In genomic region chr19:38224863-38225218, GRCh38 we compare ENCODE assay signal across 14 cellular contexts. TPM values are rescaled to one million over a fixed set of nuclear protein-coding genes. Genes with fewer than 3 reads are reported as not detected.
DNase-seq lines count a peak whose midpoint lies in the region; ATAC-seq and TF ChIP-seq lines count a peak whose summit lies in the region.
"Not testable (repeated sequence)": the region's sequence is repeated elsewhere in the genome, so short reads cannot be mapped to it uniquely, and the experiment has no call there.
"Had no signal": no experiment of that assay in that cellular context is flagged by ENCODE, and none has a peak within 500 bp of the region (broad histone marks: within the 10 kb centered on the region; RNA-seq: fewer than 3 reads in every experiment).

No MANE protein-coding gene starts in this region.

- H2AFZ ChIP-seq in KMS-11 (ENCODE audit: low read depth), result peak overlapping the region; percentile 49; the same call in 1 of the 2 replicates

- BruUV-seq in Panc1 (replicated peaks; lab: Mats Ljungman, UMichigan), result not testable (repeated sequence)

- TF ChIP-seq CTCF in CD4-positive, alpha-beta T cell (IDR thresholded peaks at IDR 0.05); Panc1 (IDR thresholded peaks at IDR 0.05): not testable (repeated sequence)
- peak; percentile 28; the same call in 1 of the 2 replicates for TF ChIP-seq CTCF in KMS-11 (conservative IDR thresholded peaks at IDR 0.05; ENCODE audit: low read depth, low read length)

- peaks cover 24% of the 10 kb centered on the region for H3K4me1 Mint-ChIP-seq in CD4-positive, alpha-beta T cell (ENCODE audit: low read depth)
- peaks cover 25% of the 10 kb centered on the region for H3K4me1 Mint-ChIP-seq in activated CD4-positive, alpha-beta memory T cell treated with anti-CD3 and anti-CD28 coated beads for 36 hours (ENCODE audit: low read depth)
- peaks cover 31% of the 10 kb centered on the region for H3K4me1 Mint-ChIP-seq in activated naive CD4-positive, alpha-beta T cell treated with anti-CD3 and anti-CD28 coated beads, Interleukin-2, amount 10 ng/mL, durations not matched to agents 7 days and 5 days
- peaks cover 15 to 35% (median 22%) of the 10 kb centered on the region in 7 donors for H3K4me1 Mint-ChIP-seq in naive thymus-derived CD4-positive, alpha-beta T cell
- peaks cover 31 to 49% of the 10 kb centered on the region in 2 donors for H3K4me1 Mint-ChIP-seq in stimulated activated naive B cell treated with anti-CD40 and anti-IgM and Interleukin-4, amounts not matched to agents 10 μg/mL and 1 μg/mL and 100 μg/mL, for 72 hours

- H3K27ac Mint-ChIP-seq in CD4-positive, alpha-beta T cell; activated CD4-positive, alpha-beta memory T cell treated with anti-CD3 and anti-CD28 coated beads for 36 hours; activated naive CD4-positive, alpha-beta T cell treated with anti-CD3 and anti-CD28 coated beads, Interleukin-2, amount 10 ng/mL, durations not matched to agents 7 days and 5 days; naive thymus-derived CD4-positive, alpha-beta T cell: not testable (repeated sequence)
- H3K27ac Mint-ChIP-seq in stimulated activated naive B cell treated with anti-CD40 and anti-IgM and Interleukin-4, amounts not matched to agents 10 μg/mL and 1 μg/mL and 100 μg/mL, for 72 hours, result peak overlapping the region; percentile 1

- CTCF ChIA-PET in CD4-positive, alpha-beta T cell (lab: Charles Lee), result interaction anchor here (1.2 kb wide), 1 partner anchor 323 kb away, joined by 7 read pairs; no protein-coding TSS in a partner anchor
- CTCF ChIA-PET in Panc1 (lab: Charles Lee), result interaction anchor here (0.7 to 1.4 kb wide), 13 partner anchors 8 to 326 kb away, joined by 3 to 10 read pairs (median 3); partner anchors contain the start of gene FAM98C
- CTCF ChIA-PET in activated CD4-positive, alpha-beta memory T cell treated with anti-CD3 and anti-CD28 coated beads for 36 hours (lab: Charles Lee), result interaction anchor here (1.0 to 3.0 kb wide), 9 partner anchors 9 to 322 kb away, joined by 3 to 20 read pairs (median 5); partner anchors contain the start of genes CATSPERG, KCNK6, SIPA1L3 and WDR87
- CTCF ChIA-PET in activated naive CD4-positive, alpha-beta T cell treated with anti-CD3 and anti-CD28 coated beads, Interleukin-2, amount 10 ng/mL, durations not matched to agents 7 days and 5 days (lab: Charles Lee), result interaction anchor here (0.6 to 1.9 kb wide), 7 partner anchors 9 to 409 kb away, joined by 4 to 24 read pairs (median 5); partner anchors contain the start of genes PSMD8, SIPA1L3 and WDR87
- CTCF ChIA-PET in naive thymus-derived CD4-positive, alpha-beta T cell (lab: Charles Lee), result interaction anchor here (0.6 kb wide), 1 partner anchor 49 kb away, joined by 3 read pairs; no protein-coding TSS in a partner anchor

- H3K4me3 ChIP-seq in KMS-11 (IDR thresholded peaks at IDR 0.05; ENCODE audit: insufficient read depth, low read depth, low read length); naive thymus-derived CD4-positive, alpha-beta T cell (ENCODE audit: low read length): not testable (repeated sequence)
- peak overlapping the region; percentile 53 to 81; a peak in 3 of 4 replicates for H3K4me3 ChIP-seq in Panc1 (ENCODE audit: low read depth in 2 of 2, low read length in 2 of 2)

- H3K36me3 Mint-ChIP-seq in CD4-positive, alpha-beta T cell (ENCODE audit: low read depth); activated CD4-positive, alpha-beta memory T cell treated with anti-CD3 and anti-CD28 coated beads for 36 hours; activated naive CD4-positive, alpha-beta T cell treated with anti-CD3 and anti-CD28 coated beads, Interleukin-2, amount 10 ng/mL, durations not matched to agents 7 days and 5 days; stimulated activated naive B cell treated with anti-CD40 and anti-IgM and Interleukin-4, amounts not matched to agents 10 μg/mL and 1 μg/mL and 100 μg/mL, for 72 hours: not testable (repeated sequence)
- H3K36me3 Mint-ChIP-seq in naive thymus-derived CD4-positive, alpha-beta T cell, result peaks cover 0 to 10% (median 6%) of the 10 kb centered on the region in 5 donors

- H3K9me3 Mint-ChIP-seq in CD4-positive, alpha-beta T cell; activated CD4-positive, alpha-beta memory T cell treated with anti-CD3 and anti-CD28 coated beads for 36 hours; activated naive CD4-positive, alpha-beta T cell treated with anti-CD3 and anti-CD28 coated beads, Interleukin-2, amount 10 ng/mL, durations not matched to agents 7 days and 5 days; naive thymus-derived CD4-positive, alpha-beta T cell; stimulated activated naive B cell treated with anti-CD40 and anti-IgM and Interleukin-4, amounts not matched to agents 10 μg/mL and 1 μg/mL and 100 μg/mL, for 72 hours: not testable (repeated sequence)

- peaks cover 75% of the 10 kb centered on the region for H3K27me3 ChIP-seq in CD4-positive, alpha-beta T cell (ENCODE audit: control insufficient read depth, insufficient read depth, low read length)
- peaks cover 14% of the 10 kb centered on the region; the same call in 1 of the 2 replicates for H3K27me3 ChIP-seq in KMS-11 (ENCODE audit: insufficient read depth, low read depth)
- not testable (repeated sequence) for H3K27me3 ChIP-seq in Panc1 (ENCODE audit: control insufficient read depth, insufficient read depth, low read length)
- H3K27me3 ChIP-seq in naive thymus-derived CD4-positive, alpha-beta T cell (ENCODE audit: control insufficient read depth in 2 of 2, insufficient read depth in 2 of 2, low read length in 2 of 2), result peaks cover 5 to 25% of the 10 kb centered on the region in 2 donors

- peak overlapping the region; percentile 8; the same call in 1 of the 2 replicates for H3K4me2 ChIP-seq in KMS-11

- not testable (repeated sequence) for H3K9me3 ChIP-seq in CD4-positive, alpha-beta T cell (ENCODE audit: control insufficient read depth, low read length); Panc1 (ENCODE audit: control insufficient read depth, insufficient read depth, low read depth, low read length); naive thymus-derived CD4-positive, alpha-beta T cell (ENCODE audit: control insufficient read depth in 2 of 3, low read length in 3 of 3)

- H3K27ac ChIP-seq in CD4-positive, alpha-beta T cell (ENCODE audit: low read depth, low read length); KMS-11; Panc1 (ENCODE audit: low read length); naive thymus-derived CD4-positive, alpha-beta T cell (ENCODE audit: low read depth, low read length): not testable (repeated sequence)
- H3K27ac ChIP-seq in cingulate gyrus (ENCODE audit: low read depth, low read length), result peak overlapping the region; percentile 12

- not testable (repeated sequence) for H3K79me2 ChIP-seq in KMS-11 (ENCODE audit: insufficient read depth, low read depth)

- H3K27me3 Mint-ChIP-seq in CD4-positive, alpha-beta T cell, result peaks cover 81% of the 10 kb centered on the region
- peaks cover 55% of the 10 kb centered on the region for H3K27me3 Mint-ChIP-seq in activated CD4-positive, alpha-beta memory T cell treated with anti-CD3 and anti-CD28 coated beads for 36 hours
- H3K27me3 Mint-ChIP-seq in activated naive CD4-positive, alpha-beta T cell treated with anti-CD3 and anti-CD28 coated beads, Interleukin-2, amount 10 ng/mL, durations not matched to agents 7 days and 5 days, result peaks cover 94% of the 10 kb centered on the region
- H3K27me3 Mint-ChIP-seq in naive thymus-derived CD4-positive, alpha-beta T cell, result peaks cover 51 to 72% (median 63%) of the 10 kb centered on the region in 5 donors
- H3K27me3 Mint-ChIP-seq in stimulated activated naive B cell treated with anti-CD40 and anti-IgM and Interleukin-4, amounts not matched to agents 10 μg/mL and 1 μg/mL and 100 μg/mL, for 72 hours, result peaks cover 68 to 77% of the 10 kb centered on the region in 2 donors

- not testable (repeated sequence) for ATAC-seq in CD4-positive, alpha-beta T cell (ENCODE audit: poor library complexity); Panc1; naive thymus-derived CD4-positive, alpha-beta T cell; stimulated activated naive B cell treated with anti-CD40 and anti-IgM and Interleukin-4, amounts not matched to agents 10 μg/mL and 1 μg/mL and 100 μg/mL, for 72 hours (replicated peaks)

- peak overlapping the region; percentile 59 for H3K4me3 Mint-ChIP-seq in CD4-positive, alpha-beta T cell
- H3K4me3 Mint-ChIP-seq in activated CD4-positive, alpha-beta memory T cell treated with anti-CD3 and anti-CD28 coated beads for 36 hours, result peak overlapping the region; percentile 58
- H3K4me3 Mint-ChIP-seq in activated naive CD4-positive, alpha-beta T cell treated with anti-CD3 and anti-CD28 coated beads, Interleukin-2, amount 10 ng/mL, durations not matched to agents 7 days and 5 days, result peak overlapping the region; percentile 71
- H3K4me3 Mint-ChIP-seq in naive thymus-derived CD4-positive, alpha-beta T cell, result peak overlapping the region in 6 of 10 donors; percentile 77 to 94 (median 88)
- not testable (repeated sequence) for H3K4me3 Mint-ChIP-seq in stimulated activated naive B cell treated with anti-CD40 and anti-IgM and Interleukin-4, amounts not matched to agents 10 μg/mL and 1 μg/mL and 100 μg/mL, for 72 hours

- intact Hi-C loops in CD4-positive, alpha-beta T cell (cut with DNase I, micrococcal nuclease), result loop anchor here in 1 of 2 experiments (5.0 kb wide), 1 partner anchor 318 kb away; the partner anchor contains the start of genes SIPA1L3 and WDR87
- intact Hi-C loops in Panc1 (cut with micrococcal nuclease; ENCODE audit: unreplicated experiment), result loop anchor here (10.0 kb wide), 1 partner anchor 320 kb away; the partner anchor contains the start of genes SIPA1L3 and WDR87
- intact Hi-C loops in activated CD4-positive, alpha-beta memory T cell treated with anti-CD3 and anti-CD28 coated beads for 36 hours (cut with micrococcal nuclease), result not testable (repeated sequence)
- intact Hi-C loops in naive thymus-derived CD4-positive, alpha-beta T cell (cut with micrococcal nuclease), result loop anchor here in 1 of 2 donors (5.0 kb wide), 1 partner anchor 112 kb away; the partner anchor contains the start of gene CATSPERG

- H3K4me1 ChIP-seq in KMS-11 (ENCODE audit: low read depth, poor library complexity, severe bottlenecking); naive thymus-derived CD4-positive, alpha-beta T cell (ENCODE audit: control insufficient read depth in 2 of 2, insufficient read depth in 2 of 2, low read length in 2 of 2): not testable (repeated sequence)
- peaks cover 13% of the 10 kb centered on the region for H3K4me1 ChIP-seq in Panc1 (ENCODE audit: control insufficient read depth, insufficient read depth, low read length)

- H4K20me1 ChIP-seq in KMS-11 (ENCODE audit: insufficient read depth), result not testable (repeated sequence)

- not testable (repeated sequence) for H3K36me3 ChIP-seq in KMS-11 (ENCODE audit: insufficient read depth); Panc1 (ENCODE audit: control insufficient read depth, insufficient read depth, low read length); naive thymus-derived CD4-positive, alpha-beta T cell (ENCODE audit: control insufficient read depth in 2 of 3, insufficient read depth in 3 of 3, low read length in 3 of 3)

- POLR2A ChIA-PET in CD4-positive, alpha-beta T cell (lab: Charles Lee); activated CD4-positive, alpha-beta memory T cell treated with anti-CD3 and anti-CD28 coated beads for 36 hours (lab: Charles Lee); naive thymus-derived CD4-positive, alpha-beta T cell (lab: Charles Lee): not testable (repeated sequence)
- POLR2A ChIA-PET in Panc1 (lab: Charles Lee), result interaction anchor here (0.6 to 0.7 kb wide), 2 partner anchors 111 to 380 kb away, joined by 4 to 8 read pairs; no protein-coding TSS in a partner anchor

- H3K9ac ChIP-seq in KMS-11, result not testable (repeated sequence)

- in situ Hi-C loops in Panc1 (cut with HindIII; ENCODE audit: low pct_unique_long_range_greater_than_20kb, low sequenced_read_pairs), result not testable (repeated sequence)

- not testable (repeated sequence) for DNase-seq in CD4-positive, alpha-beta T cell; Panc1 (ENCODE audit: low read depth, low spot score); activated CD4-positive, alpha-beta memory T cell treated with anti-CD3 and anti-CD28 coated beads for 36 hours; activated naive CD4-positive, alpha-beta T cell treated with anti-CD3 and anti-CD28 coated beads, Interleukin-2, amount 10 ng/mL, durations not matched to agents 7 days and 5 days; naive thymus-derived CD4-positive, alpha-beta T cell; stimulated activated naive B cell treated with anti-CD40 and anti-IgM and Interleukin-4, amounts not matched to agents 10 μg/mL and 1 μg/mL and 100 μg/mL, for 72 hours

RNA-seq across cellular contexts. Expression of gene DPF1, which starts 0.8 kb away (rescaled TPM):
- not detected for total RNA-seq in CD4-positive, alpha-beta T cell
- total RNA-seq in Panc1 (2021; ENCODE audit: unreplicated experiment), result 7.5 TPM
- polyA plus RNA-seq in Panc1 (2012; ENCODE audit: insufficient read length), result 5.0 TPM
- total RNA-seq in activated CD4-positive, alpha-beta memory T cell treated with anti-CD3 and anti-CD28 coated beads for 36 hours, result 1 to 10 TPM in 1 of 2 experiments, under 1 TPM in 1; 0.75 to 1.2 TPM
- total RNA-seq in naive thymus-derived CD4-positive, alpha-beta T cell, result under 1 TPM in 2 of 5 experiments, not detected in 3; 0.46 to 0.51 TPM
- polyA plus RNA-seq in naive thymus-derived CD4-positive, alpha-beta T cell, result not detected
- total RNA-seq: Peyer's patch, right lobe of liver, spleen, thyroid gland, vagina had no signal

RNA-seq across cellular contexts. Expression of gene PPP1R14A, which starts 31.3 kb away (rescaled TPM):
- not detected for total RNA-seq in CD4-positive, alpha-beta T cell
- total RNA-seq in Panc1 (2021; ENCODE audit: unreplicated experiment), result 356 TPM
- 915 TPM for polyA plus RNA-seq in Panc1 (2012; ENCODE audit: insufficient read length)
- total RNA-seq in activated CD4-positive, alpha-beta memory T cell treated with anti-CD3 and anti-CD28 coated beads for 36 hours, result 1 to 10 TPM; 1.6 to 1.8 TPM
- total RNA-seq in naive thymus-derived CD4-positive, alpha-beta T cell, result 10 to 100 TPM in 1 of 5 experiments, 1 to 10 TPM in 1, under 1 TPM in 1, not detected in 2; 0.53 to 61.2 (median 2.1) TPM
- not detected for polyA plus RNA-seq in naive thymus-derived CD4-positive, alpha-beta T cell
- total RNA-seq: activated naive CD8-positive, alpha-beta T cell treated with anti-CD3 and anti-CD28 coated beads for 36 hours had no signal

RNA-seq across cellular contexts. Expression of gene SPINT2, which starts 39.5 kb away (rescaled TPM):
- total RNA-seq in CD4-positive, alpha-beta T cell, result 10 to 100 TPM; 25.4 to 26.5 TPM
- total RNA-seq in Panc1 (2021; ENCODE audit: unreplicated experiment), result 1,006 TPM
- polyA plus RNA-seq in Panc1 (2012; ENCODE audit: insufficient read length), result 1,788 TPM
- total RNA-seq in activated CD4-positive, alpha-beta memory T cell treated with anti-CD3 and anti-CD28 coated beads for 36 hours, result 10 to 100 TPM; 57.5 to 60.9 TPM
- total RNA-seq in naive thymus-derived CD4-positive, alpha-beta T cell, result 10 to 100 TPM; 35.5 to 56.9 (median 38.7) TPM
- 100 to 1,000 TPM; 120 to 139 TPM for polyA plus RNA-seq in naive thymus-derived CD4-positive, alpha-beta T cell

Comparison
In these comparisons a context has a peak if more than half of its experiments do, and no peak if none do; other contexts are left out.
1. RNA of gene SPINT2, which starts 39.5 kb away (total RNA-seq): 1,006 TPM in Panc1 (single experiment); 57.5 to 60.9 TPM in activated CD4-positive, alpha-beta memory T cell treated with anti-CD3 and anti-CD28 coated beads for 36 hours, 35.5 to 56.9 TPM in naive thymus-derived CD4-positive, alpha-beta T cell and 25.4 to 26.5 TPM in CD4-positive, alpha-beta T cell; every median in the first group is over 10 times any median in the second.